16 cellular contexts compared by ENCODE assay signal in the genomic region with DNA sequence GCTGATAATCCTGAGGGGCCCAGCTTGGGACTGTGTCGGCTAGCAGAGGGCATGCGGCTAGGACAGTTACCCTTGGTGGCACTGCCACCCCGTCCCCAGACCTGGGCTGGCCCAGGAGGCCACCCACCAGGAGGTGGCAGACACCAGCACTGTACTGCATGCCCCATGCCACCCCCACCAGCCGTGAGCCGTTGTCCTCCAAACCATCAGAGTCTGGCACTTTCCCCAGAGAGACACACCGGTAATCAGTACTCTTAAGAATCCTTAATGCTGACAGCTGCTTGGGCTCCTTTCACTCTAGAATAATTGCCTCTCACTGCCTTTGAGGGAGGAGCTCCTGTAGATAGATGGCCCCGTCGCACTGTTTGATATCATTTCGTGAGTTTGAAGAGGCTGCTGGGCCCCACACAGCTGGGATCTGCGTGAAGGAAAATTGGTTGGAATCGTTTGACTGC.
DNase-seq lines count a peak whose midpoint lies in the region; ATAC-seq and TF ChIP-seq lines count a peak whose summit lies in the region.
"Had no signal": no experiment of that assay in that cellular context is flagged by ENCODE, and none has a peak within 500 bp of the region (broad histone marks: within the 10 kb centered on the region; RNA-seq: fewer than 3 reads in every experiment).

No MANE protein-coding gene starts in this region.

- ATAC-seq in stimulated activated naive B cell treated with anti-CD40 and anti-IgM and Interleukin-4, amounts not matched to agents 10 μg/mL and 1 μg/mL and 100 μg/mL, for 72 hours (replicated peaks): no peak
- ATAC-seq in GM19328 (IDR thresholded peaks at IDR 0.05; ENCODE audit: unreplicated experiment) (no peak), GM18861 (IDR thresholded peaks at IDR 0.05; ENCODE audit: unreplicated experiment) (no peak)

- no peaks in the 10 kb centered on the region for H3K36me3 Mint-ChIP-seq in glutamatergic neuron (ENCODE audit: unreplicated experiment)
- H3K36me3 Mint-ChIP-seq in stimulated activated naive B cell treated with anti-CD40 and anti-IgM and Interleukin-4, amounts not matched to agents 10 μg/mL and 1 μg/mL and 100 μg/mL, for 72 hours: peaks cover 59 to 71% of the 10 kb centered on the region in 2 donors
- H3K36me3 Mint-ChIP-seq: CD4-positive, alpha-beta memory T cell had no signal

- no peak for TF ChIP-seq CTCF in glutamatergic neuron (IDR thresholded peaks at IDR 0.05; ENCODE audit: partially characterized antibody, unreplicated experiment)

- H3K4me3 Mint-ChIP-seq in glutamatergic neuron (ENCODE audit: unreplicated experiment): peak overlapping the region; percentile 52
- no peak overlapping the region for H3K4me3 Mint-ChIP-seq in stimulated activated naive B cell treated with anti-CD40 and anti-IgM and Interleukin-4, amounts not matched to agents 10 μg/mL and 1 μg/mL and 100 μg/mL, for 72 hours
- H3K4me3 Mint-ChIP-seq: activated CD4-positive, alpha-beta T cell treated with anti-CD3 and anti-CD28 coated beads, Interleukin-2, amount 10 ng/mL, durations not matched to agents 7 days and 5 days; CD4-positive, alpha-beta memory T cell; memory B cell; T-helper 2 cell treated with Interferon-gamma antibody and Interleukin-4, amounts not matched to agents 5 μg/mL and 100 μg/mL, for 36 hours had no signal

- H3K27me3 Mint-ChIP-seq in glutamatergic neuron (ENCODE audit: unreplicated experiment): peaks cover 4% of the 10 kb centered on the region
- no peaks in the 10 kb centered on the region for H3K27me3 Mint-ChIP-seq in stimulated activated naive B cell treated with anti-CD40 and anti-IgM and Interleukin-4, amounts not matched to agents 10 μg/mL and 1 μg/mL and 100 μg/mL, for 72 hours
- H3K27me3 Mint-ChIP-seq: memory B cell had no signal

- peak overlapping the region; percentile 39 for H3K27ac Mint-ChIP-seq in glutamatergic neuron (ENCODE audit: unreplicated experiment)
- peak overlapping the region; percentile 66 for H3K27ac Mint-ChIP-seq in stimulated activated naive B cell treated with anti-CD40 and anti-IgM and Interleukin-4, amounts not matched to agents 10 μg/mL and 1 μg/mL and 100 μg/mL, for 72 hours
- H3K27ac Mint-ChIP-seq: activated CD4-positive, alpha-beta T cell treated with anti-CD3 and anti-CD28 coated beads, Interleukin-2, amount 10 ng/mL, durations not matched to agents 7 days and 5 days; CD4-positive, alpha-beta memory T cell; memory B cell; T-helper 2 cell treated with Interferon-gamma antibody and Interleukin-4, amounts not matched to agents 5 μg/mL and 100 μg/mL, for 36 hours had no signal

- H3K4me1 Mint-ChIP-seq in glutamatergic neuron (ENCODE audit: low read depth, unreplicated experiment): peaks cover 20% of the 10 kb centered on the region
- H3K4me1 Mint-ChIP-seq in stimulated activated naive B cell treated with anti-CD40 and anti-IgM and Interleukin-4, amounts not matched to agents 10 μg/mL and 1 μg/mL and 100 μg/mL, for 72 hours: peaks cover 3 to 15% of the 10 kb centered on the region in 2 donors
- H3K4me1 Mint-ChIP-seq: activated CD4-positive, alpha-beta T cell treated with anti-CD3 and anti-CD28 coated beads, Interleukin-2, amount 10 ng/mL, durations not matched to agents 7 days and 5 days had no signal

- H3K9me3 Mint-ChIP-seq in glutamatergic neuron (ENCODE audit: unreplicated experiment): peaks cover 10% of the 10 kb centered on the region
- H3K9me3 Mint-ChIP-seq in stimulated activated naive B cell treated with anti-CD40 and anti-IgM and Interleukin-4, amounts not matched to agents 10 μg/mL and 1 μg/mL and 100 μg/mL, for 72 hours: no peaks in the 10 kb centered on the region
- H3K9me3 Mint-ChIP-seq: activated CD4-positive, alpha-beta T cell treated with anti-CD3 and anti-CD28 coated beads, Interleukin-2, amount 10 ng/mL, durations not matched to agents 7 days and 5 days; CD4-positive, alpha-beta memory T cell; memory B cell; T-helper 2 cell treated with Interferon-gamma antibody and Interleukin-4, amounts not matched to agents 5 μg/mL and 100 μg/mL, for 36 hours had no signal

- peak; percentile 49 for DNase-seq in activated CD8-positive, alpha-beta memory T cell treated with anti-CD3 and anti-CD28 coated beads for 24 hours
- DNase-seq in activated CD8-positive, alpha-beta memory T cell treated with anti-CD3 and anti-CD28 coated beads, Interleukin-2, amount 50 U/mL, for 4 hours: no peak
- DNase-seq in NCI-H345 treated with DMSO at 0.1 percent for 48 hours (lab: John Stamatoyannopoulos, UW; ENCODE audit: unreplicated experiment) (peak; percentile 22), glutamatergic neuron (no peak), SHP77 treated with DMSO at 0.1 percent for 48 hours (lab: John Stamatoyannopoulos, UW) (no peak)
- no peak for DNase-seq in stimulated activated naive B cell treated with anti-CD40 and anti-IgM and Interleukin-4, amounts not matched to agents 10 μg/mL and 1 μg/mL and 100 μg/mL, for 72 hours
- DNase-seq: activated CD4-positive, alpha-beta T cell treated with anti-CD3 and anti-CD28 coated beads, Interleukin-2, amount 10 ng/mL, durations not matched to agents 7 days and 5 days; activated gamma-delta T cell treated with Interleukin-2 at 50 U/mL for 16 hours; CD4-positive, alpha-beta memory T cell; effector CD4-positive, alpha-beta T cell; NCI-H526 treated with DMSO at 0.1 percent for 48 hours; nucleus accumbens had no signal

Comparison
In these comparisons a context has a peak if more than half of its experiments do, and no peak if none do; other contexts are left out.
1. DNase-seq: peak in activated CD8-positive, alpha-beta memory T cell treated with anti-CD3 and anti-CD28 coated beads for 24 hours (single experiment) and NCI-H345 treated with DMSO at 0.1 percent for 48 hours (single experiment); none in activated CD8-positive, alpha-beta memory T cell treated with anti-CD3 and anti-CD28 coated beads, Interleukin-2, amount 50 U/mL, for 4 hours (single experiment), glutamatergic neuron (single experiment), stimulated activated naive B cell treated with anti-CD40 and anti-IgM and Interleukin-4, amounts not matched to agents 10 μg/mL and 1 μg/mL and 100 μg/mL, for 72 hours (single experiment) and SHP77 treated with DMSO at 0.1 percent for 48 hours (single experiment).